Comparison of ENCODE assay signal across 1 cellular context in the genomic region with DNA sequence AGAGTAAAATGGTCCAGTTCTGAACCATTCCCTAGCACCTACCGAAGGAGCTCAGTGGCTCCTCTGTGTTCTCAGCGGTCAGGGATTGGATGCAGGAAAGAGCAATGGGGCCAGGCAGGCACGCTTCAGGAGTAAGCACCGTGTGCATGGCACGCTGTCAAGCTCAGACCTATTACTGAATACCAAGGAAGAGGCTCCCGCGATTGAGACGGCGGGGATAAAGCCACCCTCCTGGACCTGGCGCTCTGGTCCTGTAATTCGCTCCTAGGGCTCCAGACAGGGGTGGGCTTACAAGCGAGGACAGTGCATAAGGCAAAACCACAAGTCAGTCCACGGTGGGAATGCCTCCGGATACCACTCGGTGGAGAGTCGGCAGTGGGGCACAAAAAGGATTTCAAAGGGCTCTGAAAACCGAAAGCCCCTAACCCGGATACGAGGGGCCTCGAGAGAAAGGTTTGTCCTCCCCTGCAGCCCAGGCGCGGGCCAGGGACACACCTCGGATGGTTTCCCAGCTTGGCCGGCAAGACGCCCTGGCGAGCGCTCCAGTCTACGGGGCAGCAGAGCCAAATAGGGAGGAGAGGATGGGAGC.
TF ChIP-seq lines count a peak whose summit lies in the region.

No MANE protein-coding gene starts in this region.

TF ChIP-seq in GM12878, 131 proteins besides CTCF, POLR2A, EP300 and RAD21:
- TF ChIP-seq, protein P1, sequence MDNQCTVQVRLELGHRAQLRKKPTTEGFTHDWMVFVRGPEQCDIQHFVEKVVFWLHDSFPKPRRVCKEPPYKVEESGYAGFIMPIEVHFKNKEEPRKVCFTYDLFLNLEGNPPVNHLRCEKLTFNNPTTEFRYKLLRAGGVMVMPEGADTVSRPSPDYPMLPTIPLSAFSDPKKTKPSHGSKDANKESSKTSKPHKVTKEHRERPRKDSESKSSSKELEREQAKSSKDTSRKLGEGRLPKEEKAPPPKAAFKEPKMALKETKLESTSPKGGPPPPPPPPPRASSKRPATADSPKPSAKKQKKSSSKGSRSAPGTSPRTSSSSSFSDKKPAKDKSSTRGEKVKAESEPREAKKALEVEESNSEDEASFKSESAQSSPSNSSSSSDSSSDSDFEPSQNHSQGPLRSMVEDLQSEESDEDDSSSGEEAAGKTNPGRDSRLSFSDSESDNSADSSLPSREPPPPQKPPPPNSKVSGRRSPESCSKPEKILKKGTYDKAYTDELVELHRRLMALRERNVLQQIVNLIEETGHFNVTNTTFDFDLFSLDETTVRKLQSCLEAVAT (IDR thresholded peaks at IDR 0.05), result peak; percentile 91
- TF ChIP-seq, protein P2, sequence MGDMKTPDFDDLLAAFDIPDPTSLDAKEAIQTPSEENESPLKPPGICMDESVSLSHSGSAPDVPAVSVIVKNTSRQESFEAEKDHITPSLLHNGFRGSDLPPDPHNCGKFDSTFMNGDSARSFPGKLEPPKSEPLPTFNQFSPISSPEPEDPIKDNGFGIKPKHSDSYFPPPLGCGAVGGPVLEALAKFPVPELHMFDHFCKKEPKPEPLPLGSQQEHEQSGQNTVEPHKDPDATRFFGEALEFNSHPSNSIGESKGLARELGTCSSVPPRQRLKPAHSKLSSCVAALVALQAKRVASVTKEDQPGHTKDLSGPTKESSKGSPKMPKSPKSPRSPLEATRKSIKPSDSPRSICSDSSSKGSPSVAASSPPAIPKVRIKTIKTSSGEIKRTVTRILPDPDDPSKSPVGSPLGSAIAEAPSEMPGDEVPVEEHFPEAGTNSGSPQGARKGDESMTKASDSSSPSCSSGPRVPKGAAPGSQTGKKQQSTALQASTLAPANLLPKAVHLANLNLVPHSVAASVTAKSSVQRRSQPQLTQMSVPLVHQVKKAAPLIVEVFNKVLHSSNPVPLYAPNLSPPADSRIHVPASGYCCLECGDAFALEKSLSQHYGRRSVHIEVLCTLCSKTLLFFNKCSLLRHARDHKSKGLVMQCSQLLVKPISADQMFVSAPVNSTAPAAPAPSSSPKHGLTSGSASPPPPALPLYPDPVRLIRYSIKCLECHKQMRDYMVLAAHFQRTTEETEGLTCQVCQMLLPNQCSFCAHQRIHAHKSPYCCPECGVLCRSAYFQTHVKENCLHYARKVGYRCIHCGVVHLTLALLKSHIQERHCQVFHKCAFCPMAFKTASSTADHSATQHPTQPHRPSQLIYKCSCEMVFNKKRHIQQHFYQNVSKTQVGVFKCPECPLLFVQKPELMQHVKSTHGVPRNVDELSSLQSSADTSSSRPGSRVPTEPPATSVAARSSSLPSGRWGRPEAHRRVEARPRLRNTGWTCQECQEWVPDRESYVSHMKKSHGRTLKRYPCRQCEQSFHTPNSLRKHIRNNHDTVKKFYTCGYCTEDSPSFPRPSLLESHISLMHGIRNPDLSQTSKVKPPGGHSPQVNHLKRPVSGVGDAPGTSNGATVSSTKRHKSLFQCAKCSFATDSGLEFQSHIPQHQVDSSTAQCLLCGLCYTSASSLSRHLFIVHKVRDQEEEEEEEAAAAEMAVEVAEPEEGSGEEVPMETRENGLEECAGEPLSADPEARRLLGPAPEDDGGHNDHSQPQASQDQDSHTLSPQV (IDR thresholded peaks at IDR 0.05), result no peak
- 0 out of 2 replicates have a peak, but pooled peaks have one; percentile 4 for TF ChIP-seq CBFB (IDR thresholded peaks at IDR 0.05; ENCODE audit: low read depth)
- TF ChIP-seq BRCA1 (IDR thresholded peaks at IDR 0.05; ENCODE audit: low read depth, low read length), result no peak
- peak; percentile 32; the same call in 1 of the 2 replicates for TF ChIP-seq RUNX3 (IDR thresholded peaks at IDR 0.05; ENCODE audit: low read length)
- TF ChIP-seq, protein P3, sequence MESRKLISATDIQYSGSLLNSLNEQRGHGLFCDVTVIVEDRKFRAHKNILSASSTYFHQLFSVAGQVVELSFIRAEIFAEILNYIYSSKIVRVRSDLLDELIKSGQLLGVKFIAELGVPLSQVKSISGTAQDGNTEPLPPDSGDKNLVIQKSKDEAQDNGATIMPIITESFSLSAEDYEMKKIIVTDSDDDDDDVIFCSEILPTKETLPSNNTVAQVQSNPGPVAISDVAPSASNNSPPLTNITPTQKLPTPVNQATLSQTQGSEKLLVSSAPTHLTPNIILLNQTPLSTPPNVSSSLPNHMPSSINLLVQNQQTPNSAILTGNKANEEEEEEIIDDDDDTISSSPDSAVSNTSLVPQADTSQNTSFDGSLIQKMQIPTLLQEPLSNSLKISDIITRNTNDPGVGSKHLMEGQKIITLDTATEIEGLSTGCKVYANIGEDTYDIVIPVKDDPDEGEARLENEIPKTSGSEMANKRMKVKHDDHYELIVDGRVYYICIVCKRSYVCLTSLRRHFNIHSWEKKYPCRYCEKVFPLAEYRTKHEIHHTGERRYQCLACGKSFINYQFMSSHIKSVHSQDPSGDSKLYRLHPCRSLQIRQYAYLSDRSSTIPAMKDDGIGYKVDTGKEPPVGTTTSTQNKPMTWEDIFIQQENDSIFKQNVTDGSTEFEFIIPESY (IDR thresholded peaks at IDR 0.05), result 0 out of 2 replicates have a peak, but pooled peaks have one; percentile 49
